Comparison of ENCODE assay signal across 1 cellular context in genomic region chr1:204130178-204130577, GRCh38.
TF ChIP-seq lines count a peak whose summit lies in the region.

No MANE protein-coding gene starts in this region.

TF ChIP-seq in HepG2, 621 proteins besides CTCF, POLR2A, EP300 and RAD21:
- TF ChIP-seq, protein P1, sequence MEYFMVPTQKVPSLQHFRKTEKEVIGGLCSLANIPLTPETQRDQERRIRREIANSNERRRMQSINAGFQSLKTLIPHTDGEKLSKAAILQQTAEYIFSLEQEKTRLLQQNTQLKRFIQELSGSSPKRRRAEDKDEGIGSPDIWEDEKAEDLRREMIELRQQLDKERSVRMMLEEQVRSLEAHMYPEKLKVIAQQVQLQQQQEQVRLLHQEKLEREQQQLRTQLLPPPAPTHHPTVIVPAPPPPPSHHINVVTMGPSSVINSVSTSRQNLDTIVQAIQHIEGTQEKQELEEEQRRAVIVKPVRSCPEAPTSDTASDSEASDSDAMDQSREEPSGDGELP (IDR thresholded peaks at IDR 0.05; ENCODE audit: borderline replicate concordance, low read depth) = peak; percentile 9; the same call in 1 of the 2 replicates
- TF ChIP-seq RAD51 (IDR thresholded peaks at IDR 0.05; ENCODE audit: borderline replicate concordance) = no peak
- TF ChIP-seq, protein P2, sequence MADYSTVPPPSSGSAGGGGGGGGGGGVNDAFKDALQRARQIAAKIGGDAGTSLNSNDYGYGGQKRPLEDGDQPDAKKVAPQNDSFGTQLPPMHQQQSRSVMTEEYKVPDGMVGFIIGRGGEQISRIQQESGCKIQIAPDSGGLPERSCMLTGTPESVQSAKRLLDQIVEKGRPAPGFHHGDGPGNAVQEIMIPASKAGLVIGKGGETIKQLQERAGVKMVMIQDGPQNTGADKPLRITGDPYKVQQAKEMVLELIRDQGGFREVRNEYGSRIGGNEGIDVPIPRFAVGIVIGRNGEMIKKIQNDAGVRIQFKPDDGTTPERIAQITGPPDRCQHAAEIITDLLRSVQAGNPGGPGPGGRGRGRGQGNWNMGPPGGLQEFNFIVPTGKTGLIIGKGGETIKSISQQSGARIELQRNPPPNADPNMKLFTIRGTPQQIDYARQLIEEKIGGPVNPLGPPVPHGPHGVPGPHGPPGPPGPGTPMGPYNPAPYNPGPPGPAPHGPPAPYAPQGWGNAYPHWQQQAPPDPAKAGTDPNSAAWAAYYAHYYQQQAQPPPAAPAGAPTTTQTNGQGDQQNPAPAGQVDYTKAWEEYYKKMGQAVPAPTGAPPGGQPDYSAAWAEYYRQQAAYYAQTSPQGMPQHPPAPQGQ (CRISPR knock-in tag; IDR thresholded peaks at IDR 0.05; ENCODE audit: borderline replicate concordance) = no peak
- TF ChIP-seq AGO2 (optimal IDR thresholded peaks at IDR 0.05; ENCODE audit: low read depth, low read length) = peak; percentile 72
- peak; percentile 32; the same call in 1 of the 3 replicates for TF ChIP-seq MXI1 (IDR thresholded peaks at IDR 0.05; ENCODE audit: borderline replicate concordance, low read depth, low read length)
- peak; percentile 54; the same call in 1 of the 2 replicates for TF ChIP-seq ZNF274 (CRISPR knock-in tag; IDR thresholded peaks at IDR 0.05)
- TF ChIP-seq, protein P3, sequence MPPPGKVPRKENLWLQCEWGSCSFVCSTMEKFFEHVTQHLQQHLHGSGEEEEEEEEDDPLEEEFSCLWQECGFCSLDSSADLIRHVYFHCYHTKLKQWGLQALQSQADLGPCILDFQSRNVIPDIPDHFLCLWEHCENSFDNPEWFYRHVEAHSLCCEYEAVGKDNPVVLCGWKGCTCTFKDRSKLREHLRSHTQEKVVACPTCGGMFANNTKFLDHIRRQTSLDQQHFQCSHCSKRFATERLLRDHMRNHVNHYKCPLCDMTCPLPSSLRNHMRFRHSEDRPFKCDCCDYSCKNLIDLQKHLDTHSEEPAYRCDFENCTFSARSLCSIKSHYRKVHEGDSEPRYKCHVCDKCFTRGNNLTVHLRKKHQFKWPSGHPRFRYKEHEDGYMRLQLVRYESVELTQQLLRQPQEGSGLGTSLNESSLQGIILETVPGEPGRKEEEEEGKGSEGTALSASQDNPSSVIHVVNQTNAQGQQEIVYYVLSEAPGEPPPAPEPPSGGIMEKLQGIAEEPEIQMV (CRISPR knock-in tag; IDR thresholded peaks at IDR 0.05; ENCODE audit: low read depth) = no peak
- TF ChIP-seq ATF1 (CRISPR knock-in tag; IDR thresholded peaks at IDR 0.05) = no peak
- TF ChIP-seq HIC2 (CRISPR knock-in tag; IDR thresholded peaks at IDR 0.05; ENCODE audit: low read depth) = peak; percentile 94
- TF ChIP-seq ZNF883 (CRISPR knock-in tag; IDR thresholded peaks at IDR 0.05; ENCODE audit: not compliant biosample characterization) = peak; percentile 21
- peak; percentile 97 for TF ChIP-seq HNRNPL (IDR thresholded peaks at IDR 0.05; ENCODE audit: low read depth, low read length)
- TF ChIP-seq ZNF234 (CRISPR knock-in tag; conservative IDR thresholded peaks at IDR 0.05) = 0 out of 2 replicates have a peak, but pooled peaks have one; percentile 32
- TF ChIP-seq SIX1 (CRISPR knock-in tag; IDR thresholded peaks at IDR 0.05; ENCODE audit: borderline replicate concordance) = no peak
- peak; percentile 65 for TF ChIP-seq RFX3 (CRISPR knock-in tag; IDR thresholded peaks at IDR 0.05)
- TF ChIP-seq RFX1 (IDR thresholded peaks at IDR 0.05) = peak; percentile 69
